Comparison of ENCODE assay signal across 12 cellular contexts in genomic region chr10:110324805-110325280, GRCh38. TPM values are rescaled to one million over a fixed set of nuclear protein-coding genes. Genes with fewer than 3 reads are reported as not detected.
A peak's percentile ranks its signal among the peaks of the same experiment; 100 is the strongest.
DNase-seq lines count a peak whose midpoint lies in the region; ATAC-seq, FAIRE-seq and TF ChIP-seq lines count a peak whose summit lies in the region.
"Had no signal": no experiment of that assay in that cellular context is flagged by ENCODE, and none has a peak within 500 bp of the region (broad histone marks: within the 10 kb centered on the region; RNA-seq: fewer than 3 reads in every experiment).

No MANE protein-coding gene starts in this region.

- no peak for TF ChIP-seq POLR2A in A549 (IDR thresholded peaks at IDR 0.05; ENCODE audit: low read length)

- H3K36me3 Mint-ChIP-seq in nephron progenitor cell (ENCODE audit: low read depth) = peaks cover 20% of the 10 kb centered on the region

- peak overlapping the region; percentile 66 to 68 for H3K27ac ChIP-seq in A549
- peak overlapping the region; percentile 11; the same call in 1 of the 2 replicates for H3K27ac ChIP-seq in SJSA1
- no peak overlapping the region for H3K27ac ChIP-seq in small intestine (ENCODE audit: low read depth in 1 of 2, low read length in 1 of 2)
- H3K27ac ChIP-seq: BLaER1, neural progenitor cell had no signal

- TF ChIP-seq EP300 in A549 (IDR thresholded peaks at IDR 0.05) = no peak

- FAIRE-seq in A549 (lab: Jason Lieb, UNC) = peak; percentile 43
- FAIRE-seq in small intestine (lab: Jason Lieb, UNC) = no peak
- FAIRE-seq: HTR-8/SVneo had no signal

- no peak overlapping the region for H3K4me3 Mint-ChIP-seq in nephron progenitor cell
- H3K4me3 Mint-ChIP-seq: neural progenitor cell had no signal

- H3K27me3 ChIP-seq in SJSA1 (replicated peaks) (no peaks in the 10 kb centered on the region), small intestine (ENCODE audit: control insufficient read depth in 2 of 2, insufficient read depth in 2 of 2, low read length in 2 of 2) (peaks cover 0 to 3% of the 10 kb centered on the region in 2 donors)
- H3K27me3 ChIP-seq: BLaER1, neural progenitor cell had no signal

- DNase-seq in A549 (ENCODE audit: low read depth in 1 of 2, low spot score in 1 of 2) = no peak
- DNase-seq in SJSA1 (ENCODE audit: low read depth in 1 of 2, low spot score in 2 of 2) = no peak
- no peak for DNase-seq in small intestine
- no peak for DNase-seq in SHP77 treated with DMSO at 0.1 percent for 48 hours (lab: John Stamatoyannopoulos, UW)
- no peak for DNase-seq in nephron progenitor cell
- DNase-seq in iPS-NIHi11 (ENCODE audit: low spot score) = no peak
- DNase-seq: activated gamma-delta T cell had no signal

- POLR2A ChIA-PET in A549 (lab: Yijun Ruan, JAX) = no interaction called here

- ATAC-seq in A549 (peak in 1 of 2 experiments; percentile 29; a peak in 2 of 6 replicates), GM18868 (IDR thresholded peaks at IDR 0.05; ENCODE audit: unreplicated experiment) (peak; percentile 74), HG02623 (IDR thresholded peaks at IDR 0.05; ENCODE audit: unreplicated experiment) (peak; percentile 45)

- no peaks in the 10 kb centered on the region for H3K36me3 ChIP-seq in SJSA1
- H3K36me3 ChIP-seq in small intestine (ENCODE audit: control insufficient read depth in 2 of 2, insufficient read depth in 2 of 2, low read length in 2 of 2) = no peaks in the 10 kb centered on the region
- H3K36me3 ChIP-seq: BLaER1, neural progenitor cell had no signal

- no peak for TF ChIP-seq RAD21 in A549 (conservative IDR thresholded peaks at IDR 0.05 in 1 of 2, IDR thresholded peaks at IDR 0.05 in 1 of 2)

- peaks cover 69% of the 10 kb centered on the region for H3K9me3 Mint-ChIP-seq in nephron progenitor cell

- TF ChIP-seq CTCF in A549 (IDR thresholded peaks at IDR 0.05) (no peak), nephron progenitor cell (IDR thresholded peaks at IDR 0.05) (no peak)

- WGBS in A549 (ENCODE audit: missing lambda C conversion rate) = 10% methylated on average over 3 of the region's 3 CpGs
- 23 to 51% (median 27%) methylated on average over 3 of the region's 3 CpGs for WGBS in small intestine, 3 donors

- H3K4me1 ChIP-seq in A549 (peaks cover 35% of the 10 kb centered on the region), SJSA1 (replicated peaks) (peaks cover 53% of the 10 kb centered on the region), small intestine (ENCODE audit: control insufficient read depth in 2 of 2, insufficient read depth in 1 of 2, low read depth in 1 of 2, low read length in 1 of 2) (no peaks in the 10 kb centered on the region)
- H3K4me1 ChIP-seq: BLaER1, neural progenitor cell had no signal

- peaks cover 15% of the 10 kb centered on the region for H3K27me3 Mint-ChIP-seq in nephron progenitor cell (ENCODE audit: low read depth, poor library complexity)

- H3K9me3 ChIP-seq in A549 (peaks cover 28% of the 10 kb centered on the region), SJSA1 (replicated peaks) (0 out of 2 replicates have a peak, but pooled peaks cover 2% of the 10 kb centered on the region), small intestine (ENCODE audit: control insufficient read depth, low read depth) (no peaks in the 10 kb centered on the region)

- H3K4me2 ChIP-seq in A549 = peak overlapping the region; percentile 55
- H3K4me2 ChIP-seq: BLaER1, neural progenitor cell had no signal

- CTCF ChIA-PET in A549 (lab: Yijun Ruan, JAX) = interaction anchor here (0.7 to 4.8 kb wide), 8 partner anchors 10 to 222 kb away, joined by 3 to 27 read pairs (median 6); partner anchors contain the start of gene SMNDC1

- no peak overlapping the region for H3K27ac Mint-ChIP-seq in nephron progenitor cell
- H3K27ac Mint-ChIP-seq: neural progenitor cell had no signal

- no peaks in the 10 kb centered on the region for H3K4me1 Mint-ChIP-seq in nephron progenitor cell
- H3K4me1 Mint-ChIP-seq: neural progenitor cell had no signal

- H3K4me3 ChIP-seq in A549 (no peak overlapping the region), SJSA1 (no peak overlapping the region), small intestine (ENCODE audit: low read depth in 1 of 2, low read length in 2 of 2) (no peak overlapping the region)
- H3K4me3 ChIP-seq: BLaER1, neural progenitor cell had no signal

TF ChIP-seq in A549, 52 proteins besides CTCF, POLR2A, EP300 and RAD21:
- no peak for TF ChIP-seq POLR2AphosphoS2 (conservative IDR thresholded peaks at IDR 0.05; ENCODE audit: low read length)
- TF ChIP-seq ZNF302 (CRISPR knock-in tag; IDR thresholded peaks at IDR 0.05) = no peak
- no peak for TF ChIP-seq CBX8 (IDR thresholded peaks at IDR 0.05)

RNA-seq across cellular contexts. Expression of gene SMNDC1, which starts 20.1 kb away (rescaled TPM):
- 35.4 and 40.2 TPM in 2 replicates for polyA plus RNA-seq in A549 (2011; rRNA removed)
- 10.4 and 13.9 TPM in 2 replicates for polyA plus RNA-seq in A549 (2012; cell fraction: cytosol; rRNA removed)
- 7.1 and 9.5 TPM in 2 replicates for polyA plus RNA-seq in A549 (2012; cell fraction: nucleus; rRNA removed)
- 27.5 to 30.1 TPM (median 28.1 TPM) in 3 replicates for polyA plus RNA-seq in A549 (2017; fragmentation: RNase III; extraction: RNeasy Plus Mini Kit Qiagen cat#74134 plus additional on column Dnase treatment)
- 6.4 and 8.9 TPM in 2 replicates for polyA minus RNA-seq in A549 (2011; rRNA and poly(A)+ RNA removed)
- total RNA-seq in SJSA1 (2014; rRNA removed; shearing (Covaris generic)) = 4.0 and 6.6 TPM in 2 replicates
- 10 to 100 TPM; 11.3 to 12.3 (median 11.7) TPM for polyA plus RNA-seq in small intestine

Comparison
In these comparisons a context has a peak if more than half of its experiments do, and no peak if none do; other contexts are left out.
1. H3K27ac ChIP-seq: peak in A549 (2 of 2) and SJSA1 (single experiment); none in small intestine (0 of 2).